ENCODE assay signal across 22 cellular contexts in the genomic region with DNA sequence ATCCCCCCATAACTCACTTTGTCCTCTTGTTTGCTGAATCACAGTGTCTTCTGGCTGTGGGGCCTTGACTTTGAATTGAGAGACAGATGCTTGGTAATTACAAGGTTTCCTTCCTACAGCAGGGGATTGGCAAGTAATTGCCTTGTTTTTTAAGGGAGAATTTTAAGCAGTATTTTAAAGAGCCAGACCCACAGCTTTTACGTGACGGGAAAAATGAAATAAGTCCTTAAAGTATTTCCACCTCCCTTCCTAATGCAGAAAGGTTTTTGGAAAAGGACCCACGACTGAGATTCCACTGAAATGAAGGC. TPM values are rescaled to one million over a fixed set of nuclear protein-coding genes. Genes with fewer than 3 reads are reported as not detected.
"Had no signal": no experiment of that assay in that cellular context is flagged by ENCODE, and none has a peak within 500 bp of the region (broad histone marks: within the 10 kb centered on the region; RNA-seq: fewer than 3 reads in every experiment).

No MANE protein-coding gene starts in this region.

- H3K27ac ChIP-seq: heart left ventricle, left lung, lower lobe of right lung, stomach, thyroid gland, upper lobe of right lung had no signal

- H3K36me3 ChIP-seq: heart left ventricle, left lung, lower lobe of right lung, stomach, thyroid gland, upper lobe of right lung had no signal

- H3K9me3 ChIP-seq: left lung, lower lobe of right lung, thyroid gland, upper lobe of right lung had no signal

- H3K27me3 ChIP-seq: heart left ventricle, left lung, stomach, thyroid gland, upper lobe of right lung had no signal

- DNase-seq: activated B cell treated with CpG ODN at 0.5 μM for 24 hours; activated CD4-positive, alpha-beta T cell treated with anti-CD3 and anti-CD28 coated beads, Interleukin-2, amount 50 U/mL, for 1 hour; activated CD8-positive, alpha-beta T cell treated with anti-CD3 and anti-CD28 coated beads for 36 hours; activated gamma-delta T cell treated with Interleukin-2 at 50 U/mL for 16 hours; activated naive CD4-positive, alpha-beta T cell treated with anti-CD3 and anti-CD28 coated beads, Interleukin-2, amount 50 U/mL, for 16 hours; activated T-cell treated with anti-CD3 and anti-CD28 coated beads, Interleukin-2, amount 50 U/mL, for 4 hours; amniotic stem cell; endodermal cell; foreskin fibroblast; heart left ventricle; left lung; lower lobe of right lung; mesenchymal stem cell; naive thymus-derived CD8-positive, alpha-beta T cell; right cardiac atrium; stimulated activated CD4-positive, alpha-beta T cell treated with anti-CD3 and anti-CD28 coated beads, Interleukin-15, amount 100 ng/mL, for 24 hours; stimulated activated CD4-positive, alpha-beta T cell treated with anti-CD3 and anti-CD28 coated beads, Interleukin-2, amount 100 ng/mL, for 24 hours; stimulated activated naive B cell treated with anti-CD40 and anti-IgM and Interleukin-4, amounts not matched to agents 10 μg/mL and 1 μg/mL and 100 μg/mL, for 72 hours; stomach; thyroid gland; upper lobe of right lung had no signal

- FAIRE-seq: astrocyte had no signal

- H3K4me3 ChIP-seq: heart left ventricle, left lung, lower lobe of right lung, stomach, thyroid gland, upper lobe of right lung had no signal

RNA-seq across cellular contexts. Expression of a gene that starts 41.0 kb away (rescaled TPM):
- total RNA-seq: activated B cell treated with CpG ODN at 0.5 μM for 24 hours; activated CD8-positive, alpha-beta T cell treated with anti-CD3 and anti-CD28 coated beads for 36 hours; naive thymus-derived CD8-positive, alpha-beta T cell had no signal
- polyA plus RNA-seq: naive thymus-derived CD8-positive, alpha-beta T cell had no signal
